In genomic region chr3:104537323-104537722, GRCh38 we compare ENCODE assay signal across 9 cellular contexts.
"Had no signal": no experiment of that assay in that cellular context is flagged by ENCODE, and none has a peak within 500 bp of the region (broad histone marks: within the 10 kb centered on the region; RNA-seq: fewer than 3 reads in every experiment).

No MANE protein-coding gene starts in this region.

- H2AFZ ChIP-seq: GM23248 had no signal

- H3K4me2 ChIP-seq: KMS-11 had no signal

- FAIRE-seq: HepG2 had no signal

- H3K9me3 ChIP-seq: HAP-1 had no signal

- H3K27ac ChIP-seq: GM23248, HL-60, KMS-11 had no signal

- H3K9ac ChIP-seq: GM23248, KMS-11 had no signal

- H3K36me3 ChIP-seq: HAP-1 had no signal

- H3K4me1 ChIP-seq: HAP-1 had no signal

- DNase-seq: GM23248, GOT3, H7, HFFc6, KBM-7 had no signal

- H3K4me3 ChIP-seq: GM23248, HAP-1 had no signal
